Comparison of ENCODE assay signal across 9 cellular contexts in the genomic region with DNA sequence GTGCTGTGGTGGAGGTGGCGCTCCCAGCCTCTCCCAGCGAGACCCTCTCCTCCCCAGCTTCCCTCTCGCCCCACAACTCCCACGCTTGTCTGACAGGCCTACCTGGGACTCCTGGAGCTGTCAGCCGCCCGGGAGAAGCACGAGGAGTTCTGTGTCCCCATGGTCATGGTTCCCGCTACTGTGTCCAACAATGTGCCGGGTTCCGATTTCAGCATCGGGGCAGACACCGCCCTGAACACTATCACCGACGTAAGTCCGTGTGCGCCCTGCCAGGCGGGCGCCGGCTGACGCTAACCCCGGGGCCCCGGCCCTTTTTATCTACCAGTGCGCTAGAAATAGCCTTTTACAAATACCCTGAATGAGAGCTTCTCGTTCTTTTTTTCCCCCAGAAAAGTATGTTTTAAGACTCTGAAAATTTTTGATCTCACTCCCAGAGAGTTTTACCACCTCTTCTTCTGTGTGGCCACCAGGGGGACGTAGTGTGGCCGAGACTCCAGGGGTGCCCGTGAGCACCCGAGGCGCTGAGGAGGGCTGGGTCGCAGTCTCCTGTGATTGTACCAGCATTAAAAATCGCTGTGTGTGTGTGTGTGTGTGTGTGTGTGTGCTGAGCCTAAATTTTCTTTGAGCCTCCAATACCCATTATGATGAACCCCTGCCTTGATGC. TPM values are rescaled to one million over a fixed set of nuclear protein-coding genes. Genes with fewer than 3 reads are reported as not detected.
DNase-seq lines count a peak whose midpoint lies in the region; ATAC-seq and TF ChIP-seq lines count a peak whose summit lies in the region.
"Had no signal": no experiment of that assay in that cellular context is flagged by ENCODE, and none has a peak within 500 bp of the region (broad histone marks: within the 10 kb centered on the region; RNA-seq: fewer than 3 reads in every experiment).

No MANE protein-coding gene starts in this region.

- peaks cover under 1% of the 10 kb centered on the region for H3K36me3 ChIP-seq in kidney epithelial cell (ENCODE audit: control insufficient read depth, insufficient read depth, low read length)

- peaks cover 67% of the 10 kb centered on the region for H3K36me3 Mint-ChIP-seq in activated naive CD4-positive, alpha-beta T cell treated with anti-CD3 and anti-CD28 coated beads for 36 hours (ENCODE audit: low read depth)

- H3K4me3 Mint-ChIP-seq in activated naive CD4-positive, alpha-beta T cell treated with anti-CD3 and anti-CD28 coated beads for 36 hours: no peak overlapping the region

- H3K27ac Mint-ChIP-seq in activated naive CD4-positive, alpha-beta T cell treated with anti-CD3 and anti-CD28 coated beads for 36 hours: no peak overlapping the region

- H3K27me3 Mint-ChIP-seq in activated naive CD4-positive, alpha-beta T cell treated with anti-CD3 and anti-CD28 coated beads for 36 hours (ENCODE audit: low read depth): no peaks in the 10 kb centered on the region

- no peaks in the 10 kb centered on the region for H3K27me3 ChIP-seq in kidney epithelial cell (ENCODE audit: control insufficient read depth, insufficient read depth, low read length)

- no peak overlapping the region for H3K4me3 ChIP-seq in HFF-Myc (replicated peaks; ENCODE audit: low read depth, low read length)
- H3K4me3 ChIP-seq in kidney epithelial cell (ENCODE audit: low read depth, low read length): no peak overlapping the region

- TF ChIP-seq CTCF in HFF-Myc (IDR thresholded peaks at IDR 0.05; ENCODE audit: low read depth, low read length, missing control alignments) (peak; percentile 64), kidney epithelial cell (IDR thresholded peaks at IDR 0.05; ENCODE audit: insufficient read depth, low read length, poor library complexity, severe bottlenecking) (peak; percentile 68)

- H3K4me1 Mint-ChIP-seq in activated naive CD4-positive, alpha-beta T cell treated with anti-CD3 and anti-CD28 coated beads for 36 hours (ENCODE audit: low read depth): no peaks in the 10 kb centered on the region

- no peak for ATAC-seq in HG02884 (IDR thresholded peaks at IDR 0.05; ENCODE audit: unreplicated experiment)

- intact Hi-C loops in activated naive CD4-positive, alpha-beta T cell treated with anti-CD3 and anti-CD28 coated beads for 36 hours (cut with micrococcal nuclease): no loop called here
- intact Hi-C loops in posterior vena cava (cut with DNase I): no loop called here

- DNase-seq in AG20443 (ENCODE audit: low spot score) (peak; percentile 69), HFF-Myc (ENCODE audit: extremely low read depth, low read depth) (no peak), astrocyte of the hippocampus (ENCODE audit: low read depth, low spot score) (peak; percentile 55), kidney epithelial cell (ENCODE audit: low read depth) (no peak), activated T-cell treated with anti-CD3 and anti-CD28 coated beads for 4 hours (no peak), posterior vena cava (ENCODE audit: low spot score) (no peak)
- DNase-seq in activated naive CD4-positive, alpha-beta T cell treated with anti-CD3 and anti-CD28 coated beads for 36 hours: no peak
- DNase-seq: stimulated activated CD4-positive, alpha-beta T cell treated with anti-CD3 and anti-CD28 coated beads, Interleukin-4, amount 100 ng/mL, for 4 hours had no signal

- CTCF ChIA-PET in activated naive CD4-positive, alpha-beta T cell treated with anti-CD3 and anti-CD28 coated beads for 36 hours (lab: Charles Lee): no interaction called here

- H3K9me3 Mint-ChIP-seq in activated naive CD4-positive, alpha-beta T cell treated with anti-CD3 and anti-CD28 coated beads for 36 hours: no peaks in the 10 kb centered on the region

RNA-seq across cellular contexts. Expression of a gene that starts 52.6 kb away (rescaled TPM):
- 292 and 295 TPM in 2 replicates for total RNA-seq in kidney epithelial cell
- 10 to 100 TPM; 96.2 to 99.7 TPM for total RNA-seq in activated naive CD4-positive, alpha-beta T cell treated with anti-CD3 and anti-CD28 coated beads for 36 hours
- total RNA-seq in posterior vena cava: 100 to 1,000 TPM; 109 to 216 TPM

RNA-seq across cellular contexts. Expression of a gene that starts 52.7 kb away (rescaled TPM):
- total RNA-seq in kidney epithelial cell (74.1 and 76.9 TPM in 2 replicates), posterior vena cava (100 to 1,000 TPM in 1 of 2 donors, 10 to 100 TPM in 1; 65.9 to 112 TPM)
- 10 to 100 TPM; 65.6 to 74.5 TPM for total RNA-seq in activated naive CD4-positive, alpha-beta T cell treated with anti-CD3 and anti-CD28 coated beads for 36 hours

Comparison
In these comparisons a context has a peak if more than half of its experiments do, and no peak if none do; other contexts are left out.
1. DNase-seq: peak in AG20443 (single experiment) and astrocyte of the hippocampus (single experiment); none in HFF-Myc (single experiment), kidney epithelial cell (single experiment), activated T-cell treated with anti-CD3 and anti-CD28 coated beads for 4 hours (single experiment), activated naive CD4-positive, alpha-beta T cell treated with anti-CD3 and anti-CD28 coated beads for 36 hours (single experiment) and posterior vena cava (single experiment).